Comparison of ENCODE assay signal across 2 cellular contexts in the genomic region with DNA sequence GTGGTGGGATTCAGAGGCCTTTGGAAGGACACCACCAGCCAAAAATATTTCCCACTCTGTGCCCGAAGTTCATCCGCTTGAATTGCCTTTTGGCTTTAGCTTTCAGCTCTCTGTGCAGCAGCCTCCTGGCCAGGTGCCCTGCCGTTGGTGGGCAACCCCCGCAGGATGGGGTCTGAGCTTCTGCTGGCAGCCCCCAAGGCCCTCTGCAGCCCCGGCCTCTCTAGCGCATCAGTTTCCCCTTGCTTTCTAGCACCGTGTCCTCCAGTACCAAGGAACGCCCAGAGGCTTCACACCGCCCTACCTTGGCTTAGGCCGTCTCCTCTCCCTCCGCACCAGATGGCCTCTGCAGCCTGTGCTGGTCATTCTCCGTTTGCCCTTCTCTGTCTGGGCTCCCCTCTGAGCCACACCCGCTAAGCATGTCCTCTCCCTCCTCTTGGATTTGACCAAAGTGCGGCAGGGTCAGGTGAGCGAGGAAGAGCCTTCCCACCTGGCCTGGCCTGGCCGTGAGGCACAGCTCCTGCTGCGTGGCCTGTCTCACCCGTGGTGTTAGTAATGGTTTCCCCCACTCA.
TF ChIP-seq lines count a peak whose summit lies in the region.

No MANE protein-coding gene starts in this region.

TF ChIP-seq in WTC11, 78 proteins besides CTCF, POLR2A, EP300 and RAD21:
- TF ChIP-seq HMGA2 (CRISPR knock-in tag; IDR thresholded peaks at IDR 0.05) (no peak), RORB (CRISPR knock-in tag; IDR thresholded peaks at IDR 0.05) (no peak), ZNF121 (CRISPR knock-in tag; IDR thresholded peaks at IDR 0.05) (no peak), NFYB (CRISPR knock-in tag; conservative IDR thresholded peaks at IDR 0.05; ENCODE audit: low read depth) (no peak), TP53 (CRISPR knock-in tag; IDR thresholded peaks at IDR 0.05) (no peak), EMX1 (CRISPR knock-in tag; IDR thresholded peaks at IDR 0.05) (no peak), GTF2I (CRISPR knock-in tag; conservative IDR thresholded peaks at IDR 0.05) (no peak), ZNF423 (CRISPR knock-in tag; IDR thresholded peaks at IDR 0.05) (no peak), TEAD4 (CRISPR knock-in tag; IDR thresholded peaks at IDR 0.05) (no peak)
- TF ChIP-seq, protein P1, sequence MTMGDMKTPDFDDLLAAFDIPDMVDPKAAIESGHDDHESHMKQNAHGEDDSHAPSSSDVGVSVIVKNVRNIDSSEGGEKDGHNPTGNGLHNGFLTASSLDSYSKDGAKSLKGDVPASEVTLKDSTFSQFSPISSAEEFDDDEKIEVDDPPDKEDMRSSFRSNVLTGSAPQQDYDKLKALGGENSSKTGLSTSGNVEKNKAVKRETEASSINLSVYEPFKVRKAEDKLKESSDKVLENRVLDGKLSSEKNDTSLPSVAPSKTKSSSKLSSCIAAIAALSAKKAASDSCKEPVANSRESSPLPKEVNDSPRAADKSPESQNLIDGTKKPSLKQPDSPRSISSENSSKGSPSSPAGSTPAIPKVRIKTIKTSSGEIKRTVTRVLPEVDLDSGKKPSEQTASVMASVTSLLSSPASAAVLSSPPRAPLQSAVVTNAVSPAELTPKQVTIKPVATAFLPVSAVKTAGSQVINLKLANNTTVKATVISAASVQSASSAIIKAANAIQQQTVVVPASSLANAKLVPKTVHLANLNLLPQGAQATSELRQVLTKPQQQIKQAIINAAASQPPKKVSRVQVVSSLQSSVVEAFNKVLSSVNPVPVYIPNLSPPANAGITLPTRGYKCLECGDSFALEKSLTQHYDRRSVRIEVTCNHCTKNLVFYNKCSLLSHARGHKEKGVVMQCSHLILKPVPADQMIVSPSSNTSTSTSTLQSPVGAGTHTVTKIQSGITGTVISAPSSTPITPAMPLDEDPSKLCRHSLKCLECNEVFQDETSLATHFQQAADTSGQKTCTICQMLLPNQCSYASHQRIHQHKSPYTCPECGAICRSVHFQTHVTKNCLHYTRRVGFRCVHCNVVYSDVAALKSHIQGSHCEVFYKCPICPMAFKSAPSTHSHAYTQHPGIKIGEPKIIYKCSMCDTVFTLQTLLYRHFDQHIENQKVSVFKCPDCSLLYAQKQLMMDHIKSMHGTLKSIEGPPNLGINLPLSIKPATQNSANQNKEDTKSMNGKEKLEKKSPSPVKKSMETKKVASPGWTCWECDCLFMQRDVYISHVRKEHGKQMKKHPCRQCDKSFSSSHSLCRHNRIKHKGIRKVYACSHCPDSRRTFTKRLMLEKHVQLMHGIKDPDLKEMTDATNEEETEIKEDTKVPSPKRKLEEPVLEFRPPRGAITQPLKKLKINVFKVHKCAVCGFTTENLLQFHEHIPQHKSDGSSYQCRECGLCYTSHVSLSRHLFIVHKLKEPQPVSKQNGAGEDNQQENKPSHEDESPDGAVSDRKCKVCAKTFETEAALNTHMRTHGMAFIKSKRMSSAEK (CRISPR knock-in tag; IDR thresholded peaks at IDR 0.05; ENCODE audit: borderline replicate concordance), result no peak
- TF ChIP-seq, protein P2, sequence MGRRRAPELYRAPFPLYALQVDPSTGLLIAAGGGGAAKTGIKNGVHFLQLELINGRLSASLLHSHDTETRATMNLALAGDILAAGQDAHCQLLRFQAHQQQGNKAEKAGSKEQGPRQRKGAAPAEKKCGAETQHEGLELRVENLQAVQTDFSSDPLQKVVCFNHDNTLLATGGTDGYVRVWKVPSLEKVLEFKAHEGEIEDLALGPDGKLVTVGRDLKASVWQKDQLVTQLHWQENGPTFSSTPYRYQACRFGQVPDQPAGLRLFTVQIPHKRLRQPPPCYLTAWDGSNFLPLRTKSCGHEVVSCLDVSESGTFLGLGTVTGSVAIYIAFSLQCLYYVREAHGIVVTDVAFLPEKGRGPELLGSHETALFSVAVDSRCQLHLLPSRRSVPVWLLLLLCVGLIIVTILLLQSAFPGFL (CRISPR knock-in tag; IDR thresholded peaks at IDR 0.05; ENCODE audit: borderline replicate concordance), result no peak
- TF ChIP-seq, protein P3, sequence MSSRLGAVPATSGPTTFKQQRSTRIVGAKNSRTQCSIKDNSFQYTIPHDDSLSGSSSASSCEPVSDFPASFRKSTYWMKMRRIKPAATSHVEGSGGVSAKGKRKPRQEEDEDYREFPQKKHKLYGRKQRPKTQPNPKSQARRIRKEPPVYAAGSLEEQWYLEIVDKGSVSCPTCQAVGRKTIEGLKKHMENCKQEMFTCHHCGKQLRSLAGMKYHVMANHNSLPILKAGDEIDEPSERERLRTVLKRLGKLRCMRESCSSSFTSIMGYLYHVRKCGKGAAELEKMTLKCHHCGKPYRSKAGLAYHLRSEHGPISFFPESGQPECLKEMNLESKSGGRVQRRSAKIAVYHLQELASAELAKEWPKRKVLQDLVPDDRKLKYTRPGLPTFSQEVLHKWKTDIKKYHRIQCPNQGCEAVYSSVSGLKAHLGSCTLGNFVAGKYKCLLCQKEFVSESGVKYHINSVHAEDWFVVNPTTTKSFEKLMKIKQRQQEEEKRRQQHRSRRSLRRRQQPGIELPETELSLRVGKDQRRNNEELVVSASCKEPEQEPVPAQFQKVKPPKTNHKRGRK (CRISPR knock-in tag; IDR thresholded peaks at IDR 0.05; ENCODE audit: borderline replicate concordance), result no peak
- TF ChIP-seq, protein P4, sequence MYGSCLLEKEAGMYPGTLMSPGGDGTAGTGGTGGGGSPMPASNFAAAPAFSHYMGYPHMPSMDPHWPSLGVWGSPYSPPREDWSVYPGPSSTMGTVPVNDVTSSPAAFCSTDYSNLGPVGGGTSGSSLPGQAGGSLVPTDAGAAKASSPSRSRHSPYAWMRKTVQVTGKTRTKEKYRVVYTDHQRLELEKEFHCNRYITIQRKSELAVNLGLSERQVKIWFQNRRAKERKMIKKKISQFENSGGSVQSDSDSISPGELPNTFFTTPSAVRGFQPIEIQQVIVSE (CRISPR knock-in tag; IDR thresholded peaks at IDR 0.05; ENCODE audit: borderline replicate concordance), result no peak

TF ChIP-seq in H1, 55 proteins besides CTCF, POLR2A, EP300 and RAD21:
- no peak for TF ChIP-seq TAF7 (optimal IDR thresholded peaks at IDR 0.05; ENCODE audit: borderline replicate concordance, low read depth, low read length)
- no peak for TF ChIP-seq JUND (IDR thresholded peaks at IDR 0.05; ENCODE audit: low read length)
- TF ChIP-seq ZNF274 (IDR thresholded peaks at IDR 0.05; ENCODE audit: borderline replicate concordance, extremely low read depth, low read length), result no peak
- no peak for TF ChIP-seq SIN3A (conservative IDR thresholded peaks at IDR 0.05 in 1 of 2, IDR thresholded peaks at IDR 0.05 in 1 of 2; ENCODE audit: low read depth in 1 of 2, low read length in 2 of 2)
- no peak for TF ChIP-seq TAF1 (IDR thresholded peaks at IDR 0.05; ENCODE audit: low read depth, low read length)
- TF ChIP-seq SP4 (IDR thresholded peaks at IDR 0.05; ENCODE audit: low read length), result no peak
- TF ChIP-seq RNF2 (IDR thresholded peaks at IDR 0.05; ENCODE audit: borderline replicate concordance, low read depth, low read length, missing control alignments, poor library complexity, severe bottlenecking), result no peak
- no peak for TF ChIP-seq GTF2F1 (IDR thresholded peaks at IDR 0.05; ENCODE audit: borderline replicate concordance, low read depth, low read length)
- no peak for TF ChIP-seq POU5F1 (IDR thresholded peaks at IDR 0.05; ENCODE audit: low read depth, low read length)
- no peak for TF ChIP-seq SAP30 (IDR thresholded peaks at IDR 0.05; ENCODE audit: insufficient read depth, insufficient replicate concordance, low read length)
